Comparison of ENCODE assay signal across 1 cellular context in the genomic region with DNA sequence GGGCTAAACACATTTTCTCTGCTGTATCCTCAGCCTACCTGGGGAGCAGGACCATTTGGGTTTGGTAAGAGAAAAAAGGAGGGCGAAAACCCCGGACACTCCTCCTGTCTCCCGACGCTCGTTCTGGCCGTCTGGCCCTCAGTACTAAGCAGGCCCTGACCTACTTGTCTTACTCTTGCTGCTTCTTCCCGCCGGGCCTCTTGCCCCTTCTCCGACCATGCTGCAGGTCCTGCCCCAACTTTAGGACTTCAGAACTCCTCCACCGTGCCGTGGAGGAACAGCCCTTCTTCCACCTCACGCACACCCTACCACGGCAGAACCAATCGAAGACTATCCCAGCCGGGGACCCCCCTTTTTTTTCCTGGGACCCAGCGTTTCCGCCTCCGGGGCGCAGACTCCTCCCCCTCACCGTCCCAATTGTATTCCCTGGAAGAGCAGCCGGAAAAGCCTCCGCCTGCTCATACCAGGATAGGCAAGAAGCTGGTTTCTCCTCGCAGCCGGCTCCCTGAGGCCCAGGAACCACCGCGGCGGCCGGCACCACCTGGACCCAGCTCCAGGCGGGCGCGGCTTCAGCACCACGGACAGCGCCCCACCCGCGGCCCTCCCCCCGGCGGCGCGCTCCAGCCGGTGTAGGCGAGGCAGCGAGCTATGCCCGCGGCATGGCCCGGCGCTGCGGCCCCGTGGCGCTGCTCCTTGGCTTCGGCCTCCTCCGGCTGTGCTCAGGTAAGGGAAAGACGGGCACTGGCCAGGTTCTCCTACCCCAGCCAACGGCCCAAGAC.
TF ChIP-seq lines count a peak whose summit lies in the region.

Gene CHRNB2, plus strand, starts transcription at position 393 of the 779 bp plus-strand sequence. Its CDS starts 267 bp downstream, at position 660.

TF ChIP-seq in K562, 482 proteins besides CTCF, POLR2A, EP300 and RAD21 (continued from another document and continues in another):
- TF ChIP-seq, protein P1, sequence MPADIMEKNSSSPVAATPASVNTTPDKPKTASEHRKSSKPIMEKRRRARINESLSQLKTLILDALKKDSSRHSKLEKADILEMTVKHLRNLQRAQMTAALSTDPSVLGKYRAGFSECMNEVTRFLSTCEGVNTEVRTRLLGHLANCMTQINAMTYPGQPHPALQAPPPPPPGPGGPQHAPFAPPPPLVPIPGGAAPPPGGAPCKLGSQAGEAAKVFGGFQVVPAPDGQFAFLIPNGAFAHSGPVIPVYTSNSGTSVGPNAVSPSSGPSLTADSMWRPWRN (IDR thresholded peaks at IDR 0.05; ENCODE audit: low read depth): no peak
- TF ChIP-seq, protein P2, sequence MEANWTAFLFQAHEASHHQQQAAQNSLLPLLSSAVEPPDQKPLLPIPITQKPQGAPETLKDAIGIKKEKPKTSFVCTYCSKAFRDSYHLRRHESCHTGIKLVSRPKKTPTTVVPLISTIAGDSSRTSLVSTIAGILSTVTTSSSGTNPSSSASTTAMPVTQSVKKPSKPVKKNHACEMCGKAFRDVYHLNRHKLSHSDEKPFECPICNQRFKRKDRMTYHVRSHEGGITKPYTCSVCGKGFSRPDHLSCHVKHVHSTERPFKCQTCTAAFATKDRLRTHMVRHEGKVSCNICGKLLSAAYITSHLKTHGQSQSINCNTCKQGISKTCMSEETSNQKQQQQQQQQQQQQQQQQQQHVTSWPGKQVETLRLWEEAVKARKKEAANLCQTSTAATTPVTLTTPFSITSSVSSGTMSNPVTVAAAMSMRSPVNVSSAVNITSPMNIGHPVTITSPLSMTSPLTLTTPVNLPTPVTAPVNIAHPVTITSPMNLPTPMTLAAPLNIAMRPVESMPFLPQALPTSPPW (CRISPR knock-in tag; IDR thresholded peaks at IDR 0.05): peak; percentile 98
- TF ChIP-seq SIN3A (IDR thresholded peaks at IDR 0.05; ENCODE audit: borderline replicate concordance in 2 of 2, control insufficient read depth in 1 of 2, low read depth in 2 of 2, low read length in 2 of 2): peak; percentile 81 to 96
- TF ChIP-seq DACH1 (IDR thresholded peaks at IDR 0.05; ENCODE audit: partially characterized antibody): no peak
- peak; percentile 67; the same call in 1 of the 2 replicates for TF ChIP-seq MXI1 (IDR thresholded peaks at IDR 0.05; ENCODE audit: low read depth, low read length)
- no peak for TF ChIP-seq ZC3H4 (CRISPR knock-in tag; IDR thresholded peaks at IDR 0.05; ENCODE audit: borderline replicate concordance)
- TF ChIP-seq TEAD4 (IDR thresholded peaks at IDR 0.05; ENCODE audit: low read length): no peak
- TF ChIP-seq TEAD4 (CRISPR knock-in tag; IDR thresholded peaks at IDR 0.05; ENCODE audit: borderline replicate concordance): peak; percentile 80; the same call in 1 of the 2 replicates
- TF ChIP-seq ZFPM2 (CRISPR knock-in tag; IDR thresholded peaks at IDR 0.05): no peak
- peak; percentile 44 for TF ChIP-seq PCBP1 (IDR thresholded peaks at IDR 0.05; ENCODE audit: low read depth, low read length, poor library complexity, severe bottlenecking)
- TF ChIP-seq ATF4 (CRISPR knock-in tag; IDR thresholded peaks at IDR 0.05): no peak
- TF ChIP-seq MYC (IDR thresholded peaks at IDR 0.05; ENCODE audit: low read depth, low read length): 0 out of 2 replicates have a peak, but pooled peaks have one; percentile 28
- no peak for TF ChIP-seq MYC (CRISPR knock-in tag; IDR thresholded peaks at IDR 0.05; ENCODE audit: borderline replicate concordance, low read depth)
- TF ChIP-seq ZNF224 (CRISPR knock-in tag; IDR thresholded peaks at IDR 0.05): peak; percentile 90
- no peak for TF ChIP-seq HCFC1 (IDR thresholded peaks at IDR 0.05; ENCODE audit: low read depth, low read length)
- TF ChIP-seq, protein P3, sequence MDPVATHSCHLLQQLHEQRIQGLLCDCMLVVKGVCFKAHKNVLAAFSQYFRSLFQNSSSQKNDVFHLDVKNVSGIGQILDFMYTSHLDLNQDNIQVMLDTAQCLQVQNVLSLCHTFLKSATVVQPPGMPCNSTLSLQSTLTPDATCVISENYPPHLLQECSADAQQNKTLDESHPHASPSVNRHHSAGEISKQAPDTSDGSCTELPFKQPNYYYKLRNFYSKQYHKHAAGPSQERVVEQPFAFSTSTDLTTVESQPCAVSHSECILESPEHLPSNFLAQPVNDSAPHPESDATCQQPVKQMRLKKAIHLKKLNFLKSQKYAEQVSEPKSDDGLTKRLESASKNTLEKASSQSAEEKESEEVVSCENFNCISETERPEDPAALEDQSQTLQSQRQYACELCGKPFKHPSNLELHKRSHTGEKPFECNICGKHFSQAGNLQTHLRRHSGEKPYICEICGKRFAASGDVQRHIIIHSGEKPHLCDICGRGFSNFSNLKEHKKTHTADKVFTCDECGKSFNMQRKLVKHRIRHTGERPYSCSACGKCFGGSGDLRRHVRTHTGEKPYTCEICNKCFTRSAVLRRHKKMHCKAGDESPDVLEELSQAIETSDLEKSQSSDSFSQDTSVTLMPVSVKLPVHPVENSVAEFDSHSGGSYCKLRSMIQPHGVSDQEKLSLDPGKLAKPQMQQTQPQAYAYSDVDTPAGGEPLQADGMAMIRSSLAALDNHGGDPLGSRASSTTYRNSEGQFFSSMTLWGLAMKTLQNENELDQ (CRISPR knock-in tag; IDR thresholded peaks at IDR 0.05; ENCODE audit: borderline replicate concordance): peak; percentile 86; the same call in 1 of the 2 replicates
- peak; percentile 86 for TF ChIP-seq ZBTB1 (CRISPR knock-in tag; IDR thresholded peaks at IDR 0.05; ENCODE audit: borderline replicate concordance, low read depth)
- TF ChIP-seq, protein P4, sequence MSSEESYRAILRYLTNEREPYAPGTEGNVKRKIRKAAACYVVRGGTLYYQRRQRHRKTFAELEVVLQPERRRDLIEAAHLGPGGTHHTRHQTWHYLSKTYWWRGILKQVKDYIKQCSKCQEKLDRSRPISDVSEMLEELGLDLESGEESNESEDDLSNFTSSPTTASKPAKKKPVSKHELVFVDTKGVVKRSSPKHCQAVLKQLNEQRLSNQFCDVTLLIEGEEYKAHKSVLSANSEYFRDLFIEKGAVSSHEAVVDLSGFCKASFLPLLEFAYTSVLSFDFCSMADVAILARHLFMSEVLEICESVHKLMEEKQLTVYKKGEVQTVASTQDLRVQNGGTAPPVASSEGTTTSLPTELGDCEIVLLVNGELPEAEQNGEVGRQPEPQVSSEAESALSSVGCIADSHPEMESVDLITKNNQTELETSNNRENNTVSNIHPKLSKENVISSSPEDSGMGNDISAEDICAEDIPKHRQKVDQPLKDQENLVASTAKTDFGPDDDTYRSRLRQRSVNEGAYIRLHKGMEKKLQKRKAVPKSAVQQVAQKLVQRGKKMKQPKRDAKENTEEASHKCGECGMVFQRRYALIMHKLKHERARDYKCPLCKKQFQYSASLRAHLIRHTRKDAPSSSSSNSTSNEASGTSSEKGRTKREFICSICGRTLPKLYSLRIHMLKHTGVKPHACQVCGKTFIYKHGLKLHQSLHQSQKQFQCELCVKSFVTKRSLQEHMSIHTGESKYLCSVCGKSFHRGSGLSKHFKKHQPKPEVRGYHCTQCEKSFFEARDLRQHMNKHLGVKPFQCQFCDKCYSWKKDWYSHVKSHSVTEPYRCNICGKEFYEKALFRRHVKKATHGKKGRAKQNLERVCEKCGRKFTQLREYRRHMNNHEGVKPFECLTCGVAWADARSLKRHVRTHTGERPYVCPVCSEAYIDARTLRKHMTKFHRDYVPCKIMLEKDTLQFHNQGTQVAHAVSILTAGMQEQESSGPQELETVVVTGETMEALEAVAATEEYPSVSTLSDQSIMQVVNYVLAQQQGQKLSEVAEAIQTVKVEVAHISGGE (CRISPR knock-in tag; IDR thresholded peaks at IDR 0.05): 0 out of 6 replicates have a peak, but pooled peaks of 1 of the 3 experiments have one; percentile 29
- TF ChIP-seq MTA3 (IDR thresholded peaks at IDR 0.05; ENCODE audit: borderline replicate concordance): no peak
- no peak for TF ChIP-seq CBFA2T3 (IDR thresholded peaks at IDR 0.05)
- peak; percentile 91 for TF ChIP-seq MIER1 (IDR thresholded peaks at IDR 0.05; ENCODE audit: low read depth)
- TF ChIP-seq JUN (IDR thresholded peaks at IDR 0.05; ENCODE audit: borderline replicate concordance, low read depth, low read length): no peak
- TF ChIP-seq JUN (CRISPR knock-in tag; IDR thresholded peaks at IDR 0.05; ENCODE audit: borderline replicate concordance): 0 out of 2 replicates have a peak, but pooled peaks have one; percentile 58
- no peak for TF ChIP-seq CHCHD3 (CRISPR knock-in tag; IDR thresholded peaks at IDR 0.05)
- TF ChIP-seq SRF (CRISPR knock-in tag; IDR thresholded peaks at IDR 0.05): peak in 1 of 2 experiments; percentile 58; a peak in 1 of 4 replicates
- no peak for TF ChIP-seq NFE2 (IDR thresholded peaks at IDR 0.05; ENCODE audit: low read depth)
- no peak for TF ChIP-seq ZNF324 (CRISPR knock-in tag; IDR thresholded peaks at IDR 0.05)
- TF ChIP-seq NFRKB (IDR thresholded peaks at IDR 0.05; ENCODE audit: low read depth): no peak
- TF ChIP-seq, protein P5, sequence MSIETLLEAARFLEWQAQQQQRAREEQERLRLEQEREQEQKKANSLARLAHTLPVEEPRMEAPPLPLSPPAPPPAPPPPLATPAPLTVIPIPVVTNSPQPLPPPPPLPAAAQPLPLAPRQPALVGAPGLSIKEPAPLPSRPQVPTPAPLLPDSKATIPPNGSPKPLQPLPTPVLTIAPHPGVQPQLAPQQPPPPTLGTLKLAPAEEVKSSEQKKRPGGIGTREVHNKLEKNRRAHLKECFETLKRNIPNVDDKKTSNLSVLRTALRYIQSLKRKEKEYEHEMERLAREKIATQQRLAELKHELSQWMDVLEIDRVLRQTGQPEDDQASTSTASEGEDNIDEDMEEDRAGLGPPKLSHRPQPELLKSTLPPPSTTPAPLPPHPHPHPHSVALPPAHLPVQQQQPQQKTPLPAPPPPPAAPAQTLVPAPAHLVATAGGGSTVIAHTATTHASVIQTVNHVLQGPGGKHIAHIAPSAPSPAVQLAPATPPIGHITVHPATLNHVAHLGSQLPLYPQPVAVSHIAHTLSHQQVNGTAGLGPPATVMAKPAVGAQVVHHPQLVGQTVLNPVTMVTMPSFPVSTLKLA (conservative IDR thresholded peaks at IDR 0.05): peak; percentile 19 to 73; a peak in 2 of 4 replicates
- no peak for TF ChIP-seq HMGN3 (IDR thresholded peaks at IDR 0.05; ENCODE audit: borderline replicate concordance, extremely low read depth, insufficient read length, low read depth, low read length)
- TF ChIP-seq DMBX1 (CRISPR knock-in tag; IDR thresholded peaks at IDR 0.05; ENCODE audit: borderline replicate concordance): peak; percentile 84; the same call in 1 of the 2 replicates
- peak; percentile 84; the same call in 1 of the 2 replicates for TF ChIP-seq ZNF232 (CRISPR knock-in tag; IDR thresholded peaks at IDR 0.05)
- no peak for TF ChIP-seq FOXM1 (IDR thresholded peaks at IDR 0.05; ENCODE audit: low read depth)
- peak; percentile 88; the same call in 1 of the 2 replicates for TF ChIP-seq FOXM1 (CRISPR knock-in tag; IDR thresholded peaks at IDR 0.05; ENCODE audit: low read depth)
- peak; percentile 39; the same call in 1 of the 2 replicates for TF ChIP-seq SP1 (CRISPR knock-in tag; IDR thresholded peaks at IDR 0.05)
- peak; percentile 67 for TF ChIP-seq CXXC5 (CRISPR knock-in tag; IDR thresholded peaks at IDR 0.05)
- no peak for TF ChIP-seq E2F8 (IDR thresholded peaks at IDR 0.05; ENCODE audit: low read depth, partially characterized antibody)
- peak; percentile 74 to 89 for TF ChIP-seq MAZ (CRISPR knock-in tag; conservative IDR thresholded peaks at IDR 0.05 in 1 of 2, IDR thresholded peaks at IDR 0.05 in 1 of 2)
- peak; percentile 79; the same call in 1 of the 2 replicates for TF ChIP-seq ZNF282 (CRISPR knock-in tag; IDR thresholded peaks at IDR 0.05)
- TF ChIP-seq CTBP1 (IDR thresholded peaks at IDR 0.05; ENCODE audit: borderline replicate concordance): 0 out of 2 replicates have a peak, but pooled peaks have one; percentile 25
- TF ChIP-seq TAF7 (tag; IDR thresholded peaks at IDR 0.05): no peak
- no peak for TF ChIP-seq CREB3L1 (IDR thresholded peaks at IDR 0.05; ENCODE audit: borderline replicate concordance, low read depth)
